22 cellular contexts compared by ENCODE assay signal in genomic region chr3:40088527-40089170, GRCh38.
DNase-seq lines count a peak whose midpoint lies in the region; ATAC-seq and TF ChIP-seq lines count a peak whose summit lies in the region.
"Had no signal": no experiment of that assay in that cellular context is flagged by ENCODE, and none has a peak within 500 bp of the region (broad histone marks: within the 10 kb centered on the region; RNA-seq: fewer than 3 reads in every experiment).

No MANE protein-coding gene starts in this region.

- H3K4me3 ChIP-seq in Caco-2 (ENCODE audit: low read depth, low read length) = no peak overlapping the region
- no peak overlapping the region for H3K4me3 ChIP-seq in MG63
- H3K4me3 ChIP-seq: SJCRH30 had no signal

- CTCF ChIA-PET in Caco-2 (lab: Charles Lee) = no interaction called here

- H3K4me1 Mint-ChIP-seq in Caco-2 (ENCODE audit: low read depth, unreplicated experiment) (peaks cover 31% of the 10 kb centered on the region), CD14-positive monocyte (no peaks in the 10 kb centered on the region)

- H3K4me3 Mint-ChIP-seq in Caco-2 (ENCODE audit: unreplicated experiment) (no peak overlapping the region), CD14-positive monocyte (peak overlapping the region in 1 of 2 donors; percentile 17)

- DNase-seq in Caco-2 (no peak), myocyte (ENCODE audit: low read depth) (peak; percentile 74), MG63 (no peak), CD14-positive monocyte (ENCODE audit: low spot score) (no peak), A172 (ENCODE audit: low spot score) (no peak), mesenteric fat pad (ENCODE audit: low spot score) (no peak)
- DNase-seq: ACHN, BE2C, GOT3, Kasumi-1, MV-4-11, NCI-H1105 treated with DMSO at 0.1 percent for 48 hours, NCI-H146, NCI-H1930, NCI-H2107, NCI-H524 treated with DMSO at 0.1 percent for 48 hours, NCI-H774, SJCRH30 had no signal

- peak; percentile 18 for ATAC-seq in esophagus mucosa
- ATAC-seq: SK-N-SH treated with all-trans-retinoic acid at 6 μM for 48 hours had no signal

- H3K27ac Mint-ChIP-seq in Caco-2 (ENCODE audit: unreplicated experiment) (peak overlapping the region; percentile 65), CD14-positive monocyte (peak overlapping the region in 1 of 7 donors; percentile 47)

- no TSS peak for BruUV-seq in Caco-2 (replicated peaks; lab: Mats Ljungman, UMichigan)

- peaks cover 26% of the 10 kb centered on the region for H3K4me1 ChIP-seq in Caco-2
- H3K4me1 ChIP-seq: BE2C, SJCRH30 had no signal

- POLR2A ChIA-PET in Caco-2 (lab: Charles Lee) = no interaction called here

- no peaks in the 10 kb centered on the region for H3K27me3 ChIP-seq in Caco-2 (replicated peaks; ENCODE audit: control insufficient read depth, insufficient read depth, low read length)
- H3K27me3 ChIP-seq in MG63 = no peaks in the 10 kb centered on the region
- H3K27me3 ChIP-seq: BE2C, SJCRH30 had no signal

- H3K9me3 Mint-ChIP-seq in Caco-2 (ENCODE audit: unreplicated experiment) = no peaks in the 10 kb centered on the region
- H3K9me3 Mint-ChIP-seq in CD14-positive monocyte = peaks cover 0 to 4% (median 2%) of the 10 kb centered on the region in 7 donors

- no peaks in the 10 kb centered on the region for H3K36me3 Mint-ChIP-seq in Caco-2 (ENCODE audit: insufficient read depth, unreplicated experiment)
- H3K36me3 Mint-ChIP-seq in CD14-positive monocyte = no peaks in the 10 kb centered on the region

- H3K9me3 ChIP-seq in Caco-2 (no peaks in the 10 kb centered on the region), MG63 (no peaks in the 10 kb centered on the region)
- H3K9me3 ChIP-seq: BE2C, SJCRH30 had no signal

- H3K27me3 Mint-ChIP-seq in Caco-2 (ENCODE audit: insufficient read depth, unreplicated experiment) = no peaks in the 10 kb centered on the region
- H3K27me3 Mint-ChIP-seq in CD14-positive monocyte (ENCODE audit: low read depth in 3 of 3) = no peaks in the 10 kb centered on the region

- H3K36me3 ChIP-seq in Caco-2 (ENCODE audit: control insufficient read depth, insufficient read depth, low read length) = no peaks in the 10 kb centered on the region
- no peaks in the 10 kb centered on the region for H3K36me3 ChIP-seq in MG63
- H3K36me3 ChIP-seq: BE2C, SJCRH30 had no signal

- intact Hi-C loops in Caco-2 (cut with micrococcal nuclease; ENCODE audit: unreplicated experiment) = loop anchor here (5.0 kb wide), 1 partner anchor 106 kb away; no protein-coding TSS in a partner anchor
- intact Hi-C loops in CD14-positive monocyte (cut with micrococcal nuclease) = no loop called here

- peak overlapping the region; percentile 83 for H3K27ac ChIP-seq in VCaP
- H3K27ac ChIP-seq: 22Rv1, SJCRH30 had no signal

- TF ChIP-seq CTCF in Caco-2 (IDR thresholded peaks at IDR 0.05; ENCODE audit: insufficient read depth in 1 of 2, low read depth in 1 of 2, low read length in 1 of 2, severe bottlenecking in 1 of 2, unreplicated experiment in 1 of 2) (no peak), VCaP (conservative IDR thresholded peaks at IDR 0.05) (no peak), CD14-positive monocyte (IDR thresholded peaks at IDR 0.05) (no peak)
